Comparison of ENCODE assay signal across 21 cellular contexts in the genomic region with DNA sequence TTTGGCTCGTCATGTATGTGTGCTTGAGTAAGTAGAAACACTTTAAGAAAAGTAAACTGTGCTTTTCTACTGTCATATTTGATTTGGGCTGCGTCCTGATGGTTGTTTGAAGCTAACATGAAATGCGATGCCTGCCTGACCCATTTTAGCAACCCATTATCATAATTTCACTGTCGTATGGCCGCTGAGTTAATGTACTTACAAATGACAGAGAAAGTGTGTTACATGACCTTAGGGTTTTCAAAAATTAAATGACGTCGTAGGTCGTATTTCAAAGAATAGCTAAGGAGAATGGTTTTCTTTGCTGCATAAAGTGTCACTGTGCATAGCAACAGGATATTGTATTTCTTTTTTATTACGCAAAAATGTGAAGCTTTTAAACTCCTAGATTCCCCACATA. TPM values are rescaled to one million over a fixed set of nuclear protein-coding genes. Genes with fewer than 3 reads are reported as not detected.
DNase-seq lines count a peak whose midpoint lies in the region; TF ChIP-seq lines count a peak whose summit lies in the region.
"Had no signal": no experiment of that assay in that cellular context is flagged by ENCODE, and none has a peak within 500 bp of the region (broad histone marks: within the 10 kb centered on the region; RNA-seq: fewer than 3 reads in every experiment).

No MANE protein-coding gene starts in this region.

- H3K9me3 Mint-ChIP-seq in CD8-positive, alpha-beta memory T cell = no peaks in the 10 kb centered on the region
- H3K9me3 Mint-ChIP-seq: activated naive CD4-positive, alpha-beta T cell treated with anti-CD3 and anti-CD28 coated beads for 36 hours; CD4-positive, CD25-positive, alpha-beta regulatory T cell; endodermal cell; IgD-negative memory B cell; naive thymus-derived CD8-positive, alpha-beta T cell; stimulated activated naive CD8-positive, alpha-beta T cell treated with anti-CD3 and anti-CD28 coated beads, Interleukin-15, Interleukin-2, amounts not matched to agents 100 ng/mL and 50 ng/mL, for 24 hours had no signal

- no peaks in the 10 kb centered on the region for H3K4me1 ChIP-seq in uterus
- no peaks in the 10 kb centered on the region for H3K4me1 ChIP-seq in CD8-positive, alpha-beta memory T cell (ENCODE audit: insufficient read depth, low read length)

- DNase-seq in NCI-H2171 treated with DMSO at 0.1 percent for 48 hours (lab: John Stamatoyannopoulos, UW) = peak; percentile 13
- DNase-seq in NCI-H2171 (lab: John Stamatoyannopoulos, UW) = no peak
- peak; percentile 63 for DNase-seq in NCI-H748 (lab: John Stamatoyannopoulos, UW; ENCODE audit: unreplicated experiment)
- DNase-seq in fibroblast of peridontal ligament (ENCODE audit: extremely low read depth) = peak; percentile 16
- DNase-seq in uterus = no peak
- DNase-seq in NCI-H446 (lab: John Stamatoyannopoulos, UW) = no peak
- DNase-seq in kidney glomerular epithelial cell (lab: John Stamatoyannopoulos, UW) = no peak
- no peak for DNase-seq in CD8-positive, alpha-beta memory T cell
- DNase-seq: activated CD4-positive, alpha-beta T cell treated with anti-CD3 and anti-CD28 coated beads, Interleukin-2, amount 50 U/mL, for 4 hours; activated naive CD4-positive, alpha-beta T cell treated with anti-CD3 and anti-CD28 coated beads for 36 hours; CD4-positive, CD25-positive, alpha-beta regulatory T cell; endodermal cell; esophagus squamous epithelium; left ventricle myocardium superior; naive thymus-derived CD8-positive, alpha-beta T cell; NCI-H2029 treated with DMSO at 0.1 percent for 48 hours; small intestine had no signal

- no peak for TF ChIP-seq POLR2A in uterus (IDR thresholded peaks at IDR 0.05)

- TF ChIP-seq CTCF in uterus (IDR thresholded peaks at IDR 0.05) = no peak

- CTCF ChIA-PET in CD8-positive, alpha-beta memory T cell (lab: Charles Lee) = no interaction called here

- H3K27ac ChIP-seq in uterus = peak overlapping the region; percentile 18 to 33
- no peak overlapping the region for H3K27ac ChIP-seq in CD8-positive, alpha-beta memory T cell (ENCODE audit: low read depth, low read length)
- H3K27ac ChIP-seq: coronary artery, esophagus squamous epithelium, thoracic aorta had no signal

- H3K36me3 Mint-ChIP-seq in CD8-positive, alpha-beta memory T cell = peaks cover 0 to 8% (median 7%) of the 10 kb centered on the region in 3 donors

- no peaks in the 10 kb centered on the region for H3K36me3 ChIP-seq in uterus
- no peaks in the 10 kb centered on the region for H3K36me3 ChIP-seq in CD8-positive, alpha-beta memory T cell (ENCODE audit: insufficient read depth, low read length)
- H3K36me3 ChIP-seq: esophagus squamous epithelium, thoracic aorta had no signal

- POLR2A ChIA-PET in CD8-positive, alpha-beta memory T cell (lab: Charles Lee) = no interaction called here

- H3K4me3 ChIP-seq in uterus = no peak overlapping the region
- H3K4me3 ChIP-seq in CD8-positive, alpha-beta memory T cell (ENCODE audit: low read length) = no peak overlapping the region
- H3K4me3 ChIP-seq: coronary artery, thoracic aorta had no signal

- H3K27ac Mint-ChIP-seq in CD8-positive, alpha-beta memory T cell = no peak overlapping the region
- H3K27ac Mint-ChIP-seq: activated naive CD4-positive, alpha-beta T cell treated with anti-CD3 and anti-CD28 coated beads for 36 hours; endodermal cell; stimulated activated naive CD8-positive, alpha-beta T cell treated with anti-CD3 and anti-CD28 coated beads, Interleukin-15, Interleukin-2, amounts not matched to agents 100 ng/mL and 50 ng/mL, for 24 hours had no signal

- H3K9me3 ChIP-seq in uterus = no peaks in the 10 kb centered on the region
- H3K9me3 ChIP-seq in CD8-positive, alpha-beta memory T cell (ENCODE audit: low read length) = no peaks in the 10 kb centered on the region
- H3K9me3 ChIP-seq: esophagus squamous epithelium, thoracic aorta had no signal

- no peaks in the 10 kb centered on the region for H3K27me3 ChIP-seq in uterus
- no peaks in the 10 kb centered on the region for H3K27me3 ChIP-seq in CD8-positive, alpha-beta memory T cell (ENCODE audit: insufficient read depth, low read length, poor library complexity, severe bottlenecking)
- H3K27me3 ChIP-seq: esophagus squamous epithelium had no signal

- peaks cover 68 to 94% (median 89%) of the 10 kb centered on the region in 3 donors for H3K4me1 Mint-ChIP-seq in CD8-positive, alpha-beta memory T cell
- H3K4me1 Mint-ChIP-seq: endodermal cell had no signal

- intact Hi-C loops in uterus (cut with DNase I; ENCODE audit: low total_unique reads) = no loop called here

- H3K27me3 Mint-ChIP-seq in CD8-positive, alpha-beta memory T cell = no peaks in the 10 kb centered on the region
- H3K27me3 Mint-ChIP-seq: CD4-positive, CD25-positive, alpha-beta regulatory T cell; IgD-negative memory B cell; naive thymus-derived CD8-positive, alpha-beta T cell; stimulated activated naive CD8-positive, alpha-beta T cell treated with anti-CD3 and anti-CD28 coated beads, Interleukin-15, Interleukin-2, amounts not matched to agents 100 ng/mL and 50 ng/mL, for 24 hours had no signal

- no peak overlapping the region for H3K4me3 Mint-ChIP-seq in CD8-positive, alpha-beta memory T cell
- H3K4me3 Mint-ChIP-seq: activated naive CD4-positive, alpha-beta T cell treated with anti-CD3 and anti-CD28 coated beads for 36 hours; CD4-positive, CD25-positive, alpha-beta regulatory T cell; endodermal cell; IgD-negative memory B cell; naive thymus-derived CD8-positive, alpha-beta T cell; stimulated activated naive CD8-positive, alpha-beta T cell treated with anti-CD3 and anti-CD28 coated beads, Interleukin-15, Interleukin-2, amounts not matched to agents 100 ng/mL and 50 ng/mL, for 24 hours had no signal

RNA-seq across cellular contexts. Expression of a gene that starts 54.7 kb away (rescaled TPM):
- 10 to 100 TPM in 3 of 4 donors, 1 to 10 TPM in 1; 10.0 to 31.9 (median 21.4) TPM for total RNA-seq in uterus
- total RNA-seq in CD8-positive, alpha-beta memory T cell = 10 to 100 TPM; 17.9 to 18.6 TPM
- 9.0 TPM for polyA plus RNA-seq in CD8-positive, alpha-beta memory T cell

RNA-seq across cellular contexts. Expression of a gene that starts 56.3 kb away (rescaled TPM):
- 10 to 100 TPM in 3 of 4 donors, 1 to 10 TPM in 1; 4.9 to 30.8 (median 21.7) TPM for total RNA-seq in uterus
- 10 to 100 TPM; 25.8 to 26.3 TPM for total RNA-seq in CD8-positive, alpha-beta memory T cell
- polyA plus RNA-seq in CD8-positive, alpha-beta memory T cell = 20.3 TPM

Comparison
In these comparisons a context has a peak if more than half of its experiments do, and no peak if none do; other contexts are left out.
1. DNase-seq: peak in NCI-H2171 treated with DMSO at 0.1 percent for 48 hours (single experiment), NCI-H748 (single experiment) and fibroblast of peridontal ligament (single experiment); none in NCI-H2171 (single experiment), uterus (0 of 2), NCI-H446 (0 of 2), kidney glomerular epithelial cell (single experiment) and CD8-positive, alpha-beta memory T cell (0 of 5).